ENCODE assay signal across 1 cellular context in genomic region chr12:124486346-124486963, GRCh38.
TF ChIP-seq lines count a peak whose summit lies in the region.

No MANE protein-coding gene starts in this region.

TF ChIP-seq in IMR-90, 13 proteins besides CTCF, POLR2A, EP300 and RAD21 (continued from another document):
- TF ChIP-seq USF2 (IDR thresholded peaks at IDR 0.05; ENCODE audit: low read depth, low read length), result no peak
